In genomic region chr1:23667411-23667810, GRCh38 we compare ENCODE assay signal across 20 cellular contexts. TPM values are rescaled to one million over a fixed set of nuclear protein-coding genes. Genes with fewer than 3 reads are reported as not detected.
DNase-seq lines count a peak whose midpoint lies in the region; ATAC-seq and TF ChIP-seq lines count a peak whose summit lies in the region.
"Had no signal": no experiment of that assay in that cellular context is flagged by ENCODE, and none has a peak within 500 bp of the region (broad histone marks: within the 10 kb centered on the region; RNA-seq: fewer than 3 reads in every experiment).

No MANE protein-coding gene starts in this region.

- no peak for ATAC-seq in aorta (ENCODE audit: low FRiP score)
- no peak for ATAC-seq in upper lobe of left lung (ENCODE audit: low FRiP score in 2 of 2)

- H3K27ac ChIP-seq in aorta (ENCODE audit: low read depth in 1 of 2, low read length in 2 of 2) (no peak overlapping the region), upper lobe of left lung (no peak overlapping the region)
- H3K27ac ChIP-seq: C4-2B, GM23248, SJSA1 had no signal

- H3K27me3 ChIP-seq in aorta (ENCODE audit: control insufficient read depth in 1 of 2, insufficient read depth in 2 of 2, low read length in 1 of 2) (no peaks in the 10 kb centered on the region), upper lobe of left lung (no peaks in the 10 kb centered on the region)

- DNase-seq in NCI-H1417 (lab: John Stamatoyannopoulos, UW), result peak in 2 of 3 experiments; percentile 50 to 81
- no peak for DNase-seq in NCI-H1417 treated with DMSO at 0.1 percent for 48 hours (lab: John Stamatoyannopoulos, UW)
- peak; percentile 55 for DNase-seq in COLO668 (lab: John Stamatoyannopoulos, UW; ENCODE audit: unreplicated experiment)
- DNase-seq in NCI-H146 treated with DMSO at 0.1 percent for 48 hours (lab: John Stamatoyannopoulos, UW; ENCODE audit: unreplicated experiment), result peak; percentile 65
- peak; percentile 16 for DNase-seq in NCI-H82 treated with DMSO at 0.1 percent for 48 hours (lab: John Stamatoyannopoulos, UW; ENCODE audit: unreplicated experiment)
- no peak for DNase-seq in aorta
- no peak for DNase-seq in DMS114 treated with DMSO at 0.1 percent for 48 hours (lab: John Stamatoyannopoulos, UW; ENCODE audit: unreplicated experiment)
- no peak for DNase-seq in upper lobe of left lung
- DNase-seq: CD8-positive, alpha-beta memory T cell; GM23248; HCEC 1CT; KBM-7; NCI-H1105 treated with DMSO at 0.1 percent for 48 hours; NCI-H1930; NCI-H524; NK-92 treated with Interleukin-12 subunit alpha and Interleukin-12 subunit beta, amount 100 ng/mL, for 24 hours; OCI-M1; T-helper 1 cell had no signal

- intact Hi-C loops in aorta (cut with DNase I), result no loop called here

- H3K4me3 ChIP-seq in aorta (ENCODE audit: low read length in 2 of 2) (no peak overlapping the region), upper lobe of left lung (no peak overlapping the region)
- H3K4me3 ChIP-seq: GM23248, SJSA1 had no signal

- no peak for TF ChIP-seq CTCF in upper lobe of left lung (IDR thresholded peaks at IDR 0.05)

- H3K9me3 ChIP-seq in aorta (ENCODE audit: control insufficient read depth, low read length) (no peaks in the 10 kb centered on the region), upper lobe of left lung (no peaks in the 10 kb centered on the region)
- H3K9me3 ChIP-seq: SJSA1 had no signal

- no peaks in the 10 kb centered on the region for H3K36me3 ChIP-seq in aorta (ENCODE audit: control insufficient read depth in 1 of 2, insufficient read depth in 2 of 2, low read length in 1 of 2)
- no peaks in the 10 kb centered on the region for H3K36me3 ChIP-seq in upper lobe of left lung
- H3K36me3 ChIP-seq: SJSA1 had no signal

- no peak for TF ChIP-seq EP300 in upper lobe of left lung (IDR thresholded peaks at IDR 0.05)

- WGBS in aorta, 2 donors, result 65 to 81% methylated on average over 4 of the region's 4 CpGs
- 70 to 80% methylated on average over 4 of the region's 4 CpGs for WGBS in upper lobe of left lung, 2 donors

- no peaks in the 10 kb centered on the region for H3K4me1 ChIP-seq in aorta (ENCODE audit: control insufficient read depth in 1 of 2, insufficient read depth in 2 of 2, low read length in 2 of 2)
- H3K4me1 ChIP-seq in upper lobe of left lung, result no peaks in the 10 kb centered on the region
- H3K4me1 ChIP-seq: SJSA1 had no signal

- TF ChIP-seq POLR2A in upper lobe of left lung (IDR thresholded peaks at IDR 0.05), result no peak

RNA-seq across cellular contexts. Expression of gene RPL11, which starts 24.2 kb away (rescaled TPM):
- 100 to 1,000 TPM; 707 to 819 TPM for total RNA-seq in aorta
- 1,000 to 10,000 TPM; 2,209 to 3,782 TPM for polyA plus RNA-seq in aorta
- 1,000 to 10,000 TPM in 1 of 6 donors, 100 to 1,000 TPM in 5; 497 to 1,020 (median 874) TPM for total RNA-seq in upper lobe of left lung

Comparison
In these comparisons a context has a peak if more than half of its experiments do, and no peak if none do; other contexts are left out.
1. DNase-seq: peak in NCI-H1417 (2 of 3), COLO668 (single experiment), NCI-H146 treated with DMSO at 0.1 percent for 48 hours (single experiment) and NCI-H82 treated with DMSO at 0.1 percent for 48 hours (single experiment); none in NCI-H1417 treated with DMSO at 0.1 percent for 48 hours (single experiment), aorta (0 of 2), DMS114 treated with DMSO at 0.1 percent for 48 hours (single experiment) and upper lobe of left lung (0 of 2).